8 cellular contexts compared by ENCODE assay signal in genomic region chr18:3451166-3451988, GRCh38. TPM values are rescaled to one million over a fixed set of nuclear protein-coding genes. Genes with fewer than 3 reads are reported as not detected.
DNase-seq lines count a peak whose midpoint lies in the region; ATAC-seq and TF ChIP-seq lines count a peak whose summit lies in the region.

No MANE protein-coding gene starts in this region.

- H3K27me3 ChIP-seq in Loucy (ENCODE audit: insufficient read depth, low read length, poor library complexity, severe bottlenecking) (no peaks in the 10 kb centered on the region), right cardiac atrium (ENCODE audit: control insufficient read depth, insufficient read depth) (no peaks in the 10 kb centered on the region)

- H3K79me2 ChIP-seq in Loucy (ENCODE audit: insufficient read depth, low read length): peaks cover 66% of the 10 kb centered on the region

- H3K4me2 ChIP-seq in Loucy (ENCODE audit: low read depth, low read length, poor library complexity, severe bottlenecking): peak overlapping the region; percentile 95

- H4K20me1 ChIP-seq in Loucy (ENCODE audit: insufficient read depth, low read length, poor library complexity, severe bottlenecking): peaks cover 30% of the 10 kb centered on the region

- H3K4me1 ChIP-seq in Loucy (ENCODE audit: insufficient read depth, low read length, poor library complexity, severe bottlenecking): peaks cover 48% of the 10 kb centered on the region
- peaks cover 3% of the 10 kb centered on the region for H3K4me1 ChIP-seq in right cardiac atrium (ENCODE audit: control insufficient read depth, insufficient read depth, low read length)

- H3K9ac ChIP-seq in Loucy (ENCODE audit: low read depth, low read length, poor library complexity, severe bottlenecking): peak overlapping the region; percentile 95

- H3K27ac ChIP-seq in angular gyrus (ENCODE audit: low read depth, low read length): peak overlapping the region; percentile 87
- H3K27ac ChIP-seq in right cardiac atrium (ENCODE audit: low read length): peak overlapping the region; percentile 97

- ATAC-seq in right cardiac atrium: peak; percentile 58 to 64
- ATAC-seq in GM21390 (IDR thresholded peaks at IDR 0.05; ENCODE audit: unreplicated experiment): no peak

- no peaks in the 10 kb centered on the region for H3F3A ChIP-seq in Loucy (ENCODE audit: low read depth)

- H2AFZ ChIP-seq in Loucy (ENCODE audit: low read length): peak overlapping the region; percentile 44; the same call in 1 of the 2 replicates

- H3K4me3 ChIP-seq in Loucy (ENCODE audit: low read length, poor library complexity, severe bottlenecking) (peak overlapping the region; percentile 92), right cardiac atrium (ENCODE audit: low read length) (peak overlapping the region; percentile 92)

- WGBS in right cardiac atrium: under 1% methylated on average over 50 of the region's 50 CpGs

- H3K36me3 ChIP-seq in Loucy (ENCODE audit: insufficient read depth, low read length): peaks cover 2% of the 10 kb centered on the region; the same call in 1 of the 2 replicates

- TF ChIP-seq CTCF in Loucy (conservative IDR thresholded peaks at IDR 0.05; ENCODE audit: low read length): no peak

- H3K9me3 ChIP-seq in Loucy (ENCODE audit: insufficient read depth, low read depth, low read length): no peaks in the 10 kb centered on the region
- no peaks in the 10 kb centered on the region for H3K9me3 ChIP-seq in right cardiac atrium (ENCODE audit: control insufficient read depth, low read length)

- intact Hi-C loops in right cardiac atrium (cut with DNase I): loop anchor here (2.0 to 10.0 kb wide), 7 partner anchors 141 to 213 kb away; no protein-coding TSS in a partner anchor

- DNase-seq in DMS53 treated with DMSO at 0.1 percent for 48 hours (lab: John Stamatoyannopoulos, UW; ENCODE audit: unreplicated experiment) (peak; percentile 72), T-helper 22 cell (ENCODE audit: low read depth) (peak; percentile 77), right cardiac atrium (peak; percentile 95 to 98 (median 98)), putamen (ENCODE audit: low spot score) (peak; percentile 91), ureter (ENCODE audit: low spot score) (peak; percentile 96)

- H3K9me2 ChIP-seq in Loucy (replicated peaks; ENCODE audit: low read depth, low read length): no peaks in the 10 kb centered on the region

RNA-seq across cellular contexts. Expression of gene TGIF1, which starts 1.4 kb away (rescaled TPM):
- 10 to 100 TPM; 11.4 to 19.2 (median 12.8) TPM for total RNA-seq in right cardiac atrium
- polyA plus RNA-seq in right cardiac atrium: 12.1 TPM
- 64.0 TPM for total RNA-seq in ureter
